In the genomic region with DNA sequence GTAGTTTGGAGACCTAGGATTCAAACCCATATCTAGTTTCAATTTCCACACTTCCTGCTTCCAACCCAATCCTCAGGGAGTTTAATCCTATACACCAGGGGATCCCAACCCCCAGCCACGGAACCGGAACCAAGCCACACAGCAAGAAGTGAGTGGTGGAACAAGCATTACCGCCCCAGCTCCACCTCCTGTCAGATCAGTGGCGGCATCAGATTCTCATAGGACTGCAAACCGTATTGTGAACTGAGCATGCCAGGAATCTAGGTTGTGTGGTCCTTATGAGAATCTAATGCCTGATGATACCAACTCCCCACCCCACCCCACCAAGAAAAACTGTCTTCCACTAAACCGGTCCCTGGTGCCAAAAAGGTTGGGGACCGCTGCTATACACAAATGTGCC, we compare ENCODE assay signal across 23 cellular contexts.
"Had no signal": no experiment of that assay in that cellular context is flagged by ENCODE, and none has a peak within 500 bp of the region (broad histone marks: within the 10 kb centered on the region; RNA-seq: fewer than 3 reads in every experiment).

No MANE protein-coding gene starts in this region.

- H3K4me1 ChIP-seq: colonic mucosa, esophagus muscularis mucosa, foreskin keratinocyte, gastroesophageal sphincter, heart left ventricle, left lung, lower lobe of right lung had no signal

- H3K4me3 Mint-ChIP-seq: dendritic cell treated with granulocyte-macrophage colony-stimulating factor and Interleukin-4, amounts not matched to agents 40 ng/mL and 50 ng/mL, for 4 days; effector memory CD8-positive, alpha-beta T cell; immature natural killer cell; mesothelial cell of epicardium had no signal

- H3K36me3 ChIP-seq: colonic mucosa had no signal

- H3K9me3 ChIP-seq: colonic mucosa, esophagus muscularis mucosa, gastroesophageal sphincter, heart left ventricle, left lung, lower lobe of right lung, mucosa of descending colon had no signal

- H3K27me3 Mint-ChIP-seq: dendritic cell treated with granulocyte-macrophage colony-stimulating factor and Interleukin-4, amounts not matched to agents 40 ng/mL and 50 ng/mL, for 4 days; effector memory CD8-positive, alpha-beta T cell had no signal

- H3K27ac ChIP-seq: colonic mucosa, esophagus muscularis mucosa, foreskin keratinocyte, gastroesophageal sphincter, heart left ventricle, hepatocyte, left lung, lower lobe of right lung had no signal

- H3K27ac Mint-ChIP-seq: dendritic cell treated with granulocyte-macrophage colony-stimulating factor and Interleukin-4, amounts not matched to agents 40 ng/mL and 50 ng/mL, for 4 days; effector memory CD8-positive, alpha-beta T cell; mesothelial cell of epicardium had no signal

- H3K27me3 ChIP-seq: colonic mucosa, esophagus muscularis mucosa, foreskin keratinocyte, gastroesophageal sphincter, heart left ventricle, hepatocyte, left lung had no signal

- H3K4me1 Mint-ChIP-seq: immature natural killer cell, mesothelial cell of epicardium had no signal

- DNase-seq: cerebellar nuclear complex; colonic mucosa; cortex of kidney; effector CD8-positive, alpha-beta T cell; effector memory CD8-positive, alpha-beta T cell; foreskin keratinocyte; hypothalamus; immature natural killer cell; islet precursor cell; kidney; kidney glomerular epithelial cell; left cardiac atrium; left lung; left ventricle myocardium superior; lower lobe of right lung; mesenchymal stem cell; mucosa of descending colon had no signal

- ATAC-seq: effector memory CD8-positive, alpha-beta T cell; foreskin keratinocyte; gastroesophageal sphincter; heart left ventricle; left cardiac atrium; left lung; left ventricle myocardium superior; lower lobe of right lung; mucosa of descending colon had no signal

- H3K9me3 Mint-ChIP-seq: dendritic cell treated with granulocyte-macrophage colony-stimulating factor and Interleukin-4, amounts not matched to agents 40 ng/mL and 50 ng/mL, for 4 days; effector memory CD8-positive, alpha-beta T cell; immature natural killer cell; mesothelial cell of epicardium had no signal

- H3K4me3 ChIP-seq: colonic mucosa, esophagus muscularis mucosa, gastroesophageal sphincter, heart left ventricle, hepatocyte, left lung, lower lobe of right lung, mucosa of descending colon had no signal
